1 cellular context compared by ENCODE assay signal in genomic region chr5:34609951-34610431, GRCh38.
TF ChIP-seq lines count a peak whose summit lies in the region.

No MANE protein-coding gene starts in this region.

TF ChIP-seq in H1, 55 proteins besides CTCF, POLR2A, EP300 and RAD21:
- TF ChIP-seq SIN3A (conservative IDR thresholded peaks at IDR 0.05 in 1 of 2, IDR thresholded peaks at IDR 0.05 in 1 of 2; ENCODE audit: low read depth in 1 of 2, low read length in 2 of 2) = no peak
- TF ChIP-seq FOSL1 (IDR thresholded peaks at IDR 0.05; ENCODE audit: insufficient read depth, low read depth, low read length) = no peak
- TF ChIP-seq POU5F1 (IDR thresholded peaks at IDR 0.05; ENCODE audit: low read depth, low read length) = no peak
- TF ChIP-seq JUN (IDR thresholded peaks at IDR 0.05; ENCODE audit: low read depth, low read length) = no peak
- TF ChIP-seq CHD7 (IDR thresholded peaks at IDR 0.05; ENCODE audit: insufficient replicate concordance, low read length) = no peak
- TF ChIP-seq SIX5 (IDR thresholded peaks at IDR 0.05; ENCODE audit: low read depth, low read length) = no peak
- TF ChIP-seq TAF7 (optimal IDR thresholded peaks at IDR 0.05; ENCODE audit: borderline replicate concordance, low read depth, low read length) = no peak
- TF ChIP-seq RNF2 (IDR thresholded peaks at IDR 0.05; ENCODE audit: borderline replicate concordance, low read depth, low read length, missing control alignments, poor library complexity, severe bottlenecking) = no peak
- no peak for TF ChIP-seq RFX5 (IDR thresholded peaks at IDR 0.05; ENCODE audit: borderline replicate concordance, low read depth, low read length)
- no peak for TF ChIP-seq POLR2AphosphoS5 (IDR thresholded peaks at IDR 0.05; ENCODE audit: low read depth, low read length)
- no peak for TF ChIP-seq BCL11A (IDR thresholded peaks at IDR 0.05; ENCODE audit: low read depth in 2 of 2, low read length in 2 of 2)
- no peak for TF ChIP-seq BACH1 (IDR thresholded peaks at IDR 0.05; ENCODE audit: low read length)
- TF ChIP-seq CBX8 (IDR thresholded peaks at IDR 0.05; ENCODE audit: borderline replicate concordance, low read depth, low read length) = no peak
- TF ChIP-seq CBX5 (IDR thresholded peaks at IDR 0.05; ENCODE audit: low read depth, low read length) = no peak
- TF ChIP-seq CHD1 (IDR thresholded peaks at IDR 0.05; ENCODE audit: low read depth, low read length) = no peak
- TF ChIP-seq CEBPB (IDR thresholded peaks at IDR 0.05; ENCODE audit: low read depth, low read length) = no peak
- no peak for TF ChIP-seq GABPA (IDR thresholded peaks at IDR 0.05; ENCODE audit: borderline replicate concordance, insufficient read depth, low read length)
- TF ChIP-seq RXRA (IDR thresholded peaks at IDR 0.05; ENCODE audit: insufficient read depth, low read depth, low read length) = no peak
